In the genomic region with DNA sequence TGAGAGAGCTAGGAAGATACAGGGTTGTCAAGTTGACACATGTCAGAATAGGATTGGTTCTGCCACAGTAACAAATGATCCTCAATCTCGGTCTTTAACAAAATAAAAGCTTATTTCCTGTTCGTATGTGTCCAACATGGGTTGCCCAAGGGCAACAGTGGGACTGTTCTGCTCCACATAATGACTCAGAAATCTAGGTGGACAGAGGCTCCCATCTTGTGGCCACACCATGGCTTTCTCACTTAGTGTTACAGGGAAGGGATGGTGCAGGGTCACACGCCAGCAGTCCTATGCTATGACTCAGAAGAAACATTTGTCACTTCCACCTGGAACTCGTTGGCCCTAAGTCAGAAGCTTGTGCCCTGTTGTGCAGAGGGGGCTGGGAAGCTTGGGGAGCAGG, we compare ENCODE assay signal across 12 cellular contexts.
DNase-seq lines count a peak whose midpoint lies in the region; ATAC-seq and TF ChIP-seq lines count a peak whose summit lies in the region.
"Had no signal": no experiment of that assay in that cellular context is flagged by ENCODE, and none has a peak within 500 bp of the region (broad histone marks: within the 10 kb centered on the region; RNA-seq: fewer than 3 reads in every experiment).

No MANE protein-coding gene starts in this region.

- TF ChIP-seq CTCF in heart right ventricle (IDR thresholded peaks at IDR 0.05): peak in 4 of 9 donors; percentile 27 to 40 (median 32)
- TF ChIP-seq CTCF in RWPE2 (IDR thresholded peaks at IDR 0.05; ENCODE audit: poor library complexity, severe bottlenecking): no peak
- TF ChIP-seq CTCF in fibroblast of pulmonary artery (IDR thresholded peaks at IDR 0.05; ENCODE audit: low read length, missing control alignments): no peak

- ATAC-seq in heart right ventricle: peak in 6 of 8 donors; percentile 25 to 79 (median 58)
- ATAC-seq in RWPE2 (ENCODE audit: low read depth): peak; percentile 65
- ATAC-seq in HG02973 (IDR thresholded peaks at IDR 0.05; ENCODE audit: unreplicated experiment): no peak
- no peak for ATAC-seq in HG03108 (IDR thresholded peaks at IDR 0.05; ENCODE audit: unreplicated experiment)

- intact Hi-C loops in heart right ventricle (cut with DNase I) (loop anchor here in 3 of 10 donors (5.0 to 10.0 kb wide), 3 partner anchors 217 to 249 kb away; no protein-coding TSS in a partner anchor), cardiac septum (cut with DNase I) (no loop called here)

- WGBS in heart right ventricle, 2 donors: 81 to 82% methylated on average over 4 of the region's 4 CpGs

- peaks cover 0 to 18% (median 6%) of the 10 kb centered on the region in 9 donors for H3K4me1 ChIP-seq in heart right ventricle
- H3K4me1 ChIP-seq in RWPE2 (ENCODE audit: insufficient read depth, poor library complexity, severe bottlenecking): peaks cover 16% of the 10 kb centered on the region

- H3K27ac ChIP-seq in heart right ventricle (no peak overlapping the region), RWPE2 (ENCODE audit: poor library complexity, severe bottlenecking) (peak overlapping the region; percentile 8)

- H3K36me3 ChIP-seq in heart right ventricle: no peaks in the 10 kb centered on the region
- H3K36me3 ChIP-seq in RWPE2 (ENCODE audit: low read depth): no peaks in the 10 kb centered on the region

- DNase-seq in heart right ventricle (no peak), cardiac septum (ENCODE audit: low spot score) (no peak), RWPE2 (ENCODE audit: low spot score) (no peak), fibroblast of pulmonary artery (ENCODE audit: low read depth) (peak; percentile 7), DMS153 (lab: John Stamatoyannopoulos, UW) (no peak), DMS114 treated with DMSO at 0.1 percent for 48 hours (lab: John Stamatoyannopoulos, UW; ENCODE audit: unreplicated experiment) (no peak)
- DNase-seq: activated CD4-positive, alpha-beta T cell treated with anti-CD3 and anti-CD28 coated beads for 1 hour; CD4-positive, CD25-positive, alpha-beta regulatory T cell; effector CD8-positive, alpha-beta T cell; NCI-H1048 had no signal

- H3K27me3 ChIP-seq in heart right ventricle: no peaks in the 10 kb centered on the region
- H3K27me3 ChIP-seq in RWPE2 (ENCODE audit: insufficient read depth, poor library complexity, severe bottlenecking): no peaks in the 10 kb centered on the region

- H3K9me3 ChIP-seq in heart right ventricle (no peaks in the 10 kb centered on the region), RWPE2 (ENCODE audit: severe bottlenecking) (no peaks in the 10 kb centered on the region)

- no peak overlapping the region for H3K4me3 ChIP-seq in heart right ventricle
- H3K4me3 ChIP-seq in RWPE2 (ENCODE audit: severe bottlenecking): no peak overlapping the region
- H3K4me3 ChIP-seq in fibroblast of pulmonary artery (replicated peaks; ENCODE audit: low read depth, low read length): no peak overlapping the region

Comparison
In these comparisons a context has a peak if more than half of its experiments do, and no peak if none do; other contexts are left out.
1. ATAC-seq: peak in heart right ventricle (6 of 8) and RWPE2 (single experiment); none in HG02973 (single experiment) and HG03108 (single experiment).